Comparison of ENCODE assay signal across 21 cellular contexts in the genomic region with DNA sequence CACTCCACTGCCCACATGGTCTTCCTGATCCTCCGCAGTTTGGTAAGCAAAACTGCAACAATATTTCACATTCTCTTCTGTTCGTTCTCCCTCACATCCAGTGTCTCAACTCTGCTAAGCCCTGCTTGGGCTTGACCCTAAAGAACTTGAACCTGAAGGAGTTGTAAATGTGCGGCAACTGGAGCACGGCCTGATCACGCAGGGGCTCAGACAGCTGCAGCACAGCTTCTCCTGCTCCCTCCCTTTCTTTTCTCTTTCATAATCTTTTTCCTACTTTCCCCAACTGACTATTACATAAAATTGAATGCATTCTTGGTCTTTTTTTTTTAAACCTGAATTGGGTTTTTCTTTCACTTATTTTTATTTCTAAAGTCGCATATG. TPM values are rescaled to one million over a fixed set of nuclear protein-coding genes. Genes with fewer than 3 reads are reported as not detected.
DNase-seq lines count a peak whose midpoint lies in the region; ATAC-seq, FAIRE-seq and TF ChIP-seq lines count a peak whose summit lies in the region.
"Had no signal": no experiment of that assay in that cellular context is flagged by ENCODE, and none has a peak within 500 bp of the region (broad histone marks: within the 10 kb centered on the region; RNA-seq: fewer than 3 reads in every experiment).

No MANE protein-coding gene starts in this region.

- H3K27me3 ChIP-seq in GM12878 (replicated peaks in 1 of 2; ENCODE audit: control insufficient read depth in 2 of 2, insufficient read depth in 2 of 2, low read length in 1 of 2) (peaks cover 0 to 2% of the 10 kb centered on the region in 2 experiments; a peak in 2 of 4 replicates), muscle layer of duodenum (ENCODE audit: low read depth, low read length) (no peaks in the 10 kb centered on the region), stomach (no peaks in the 10 kb centered on the region), smooth muscle cell (ENCODE audit: low read depth) (peaks cover 18% of the 10 kb centered on the region)
- H3K27me3 ChIP-seq: ascending aorta, esophagus muscularis mucosa had no signal

- no peaks in the 10 kb centered on the region; the same call in 2 of the 3 replicates for H3K9me3 ChIP-seq in GM12878 (replicated peaks; ENCODE audit: control insufficient read depth, insufficient read depth, low read length)
- H3K9me3 ChIP-seq in muscle layer of duodenum (ENCODE audit: control insufficient read depth in 1 of 2, low read length in 2 of 2) = no peaks in the 10 kb centered on the region
- no peaks in the 10 kb centered on the region for H3K9me3 ChIP-seq in stomach
- no peaks in the 10 kb centered on the region for H3K9me3 ChIP-seq in smooth muscle cell (replicated peaks; ENCODE audit: low read depth)
- H3K9me3 ChIP-seq: ascending aorta, esophagus muscularis mucosa had no signal

- H2AFZ ChIP-seq in GM12878 (ENCODE audit: control insufficient read depth, low read depth, low read length) (no peak overlapping the region), smooth muscle cell (ENCODE audit: low read depth) (no peak overlapping the region)

- no peak for TF ChIP-seq CTCF in GM12878 (IDR thresholded peaks at IDR 0.05 in 2 of 3, conservative IDR thresholded peaks at IDR 0.05 in 1 of 3; ENCODE audit: control insufficient read depth in 2 of 3, extremely low read depth in 1 of 3, insufficient read depth in 1 of 3, low read depth in 3 of 3, low read length in 3 of 3)
- TF ChIP-seq CTCF in stomach (IDR thresholded peaks at IDR 0.05) = no peak
- TF ChIP-seq CTCF in smooth muscle cell (IDR thresholded peaks at IDR 0.05; ENCODE audit: borderline replicate concordance, insufficient read depth, poor library complexity, severe bottlenecking) = no peak

- WGBS in GM12878 (ENCODE audit: insufficient coverage, insufficient replicate concordance, low lambda C conversion rate, missing lambda C conversion rate) = 59% methylated on average over 6 of the region's 6 CpGs
- 87 to 93% (median 91%) methylated on average over 6 of the region's 6 CpGs for WGBS in stomach, 5 donors
- WGBS in smooth muscle cell (ENCODE audit: low lambda C conversion rate) = 93% methylated on average over 6 of the region's 6 CpGs

- SMC1A ChIA-PET in GM12878 (lab: Charles Lee; ENCODE audit: uncharacterized antibody, unreplicated experiment) = interaction anchor here (1.2 to 17.8 kb wide), 11 partner anchors 11 to 100 kb away, joined by 4 to 302 read pairs (median 26); a partner anchor contains a TSS

- H3K9ac ChIP-seq in GM12878 (ENCODE audit: control insufficient read depth, insufficient read depth, low read length) = no peak overlapping the region
- H3K9ac ChIP-seq in smooth muscle cell (ENCODE audit: low read depth) = no peak overlapping the region

- POLR2A ChIA-PET in GM12878 (lab: Charles Lee) = interaction anchor here (0.5 to 9.1 kb wide), 8 partner anchors 9 to 63 kb away, joined by 3 to 187 read pairs (median 4); a partner anchor contains a TSS

- H3K79me2 ChIP-seq in GM12878 (ENCODE audit: control insufficient read depth, insufficient read depth, low read length) = no peaks in the 10 kb centered on the region
- no peaks in the 10 kb centered on the region for H3K79me2 ChIP-seq in smooth muscle cell (ENCODE audit: low read depth)

- H3K9me3 Mint-ChIP-seq in IgD-negative memory B cell = no peaks in the 10 kb centered on the region
- H3K9me3 Mint-ChIP-seq: mesothelial cell of epicardium; T-helper 2 cell treated with Interferon-gamma antibody and Interleukin-4, amounts not matched to agents 5 μg/mL and 100 μg/mL, for 36 hours had no signal

- H3F3A ChIP-seq in smooth muscle cell (ENCODE audit: low read depth) = peaks cover 7% of the 10 kb centered on the region

- RAD21 ChIA-PET in GM12878 (lab: Charles Lee; ENCODE audit: unreplicated experiment) = interaction anchor here (0.8 to 13.0 kb wide), 7 partner anchors 9 to 73 kb away, joined by 3 to 202 read pairs (median 6); a partner anchor contains a TSS

- no peak for TF ChIP-seq POLR2A in GM12878 (IDR thresholded peaks at IDR 0.05; ENCODE audit: low read depth, low read length)
- no peak for TF ChIP-seq POLR2A in stomach (IDR thresholded peaks at IDR 0.05)

- H4K20me1 ChIP-seq in GM12878 (ENCODE audit: control insufficient read depth, insufficient read depth) = no peaks in the 10 kb centered on the region
- H4K20me1 ChIP-seq in smooth muscle cell (ENCODE audit: low read depth) = no peaks in the 10 kb centered on the region

- ATAC-seq in GM12878 = no peak
- ATAC-seq: stimulated activated naive CD8-positive, alpha-beta T cell treated with anti-CD3 and anti-CD28 coated beads, Interleukin-15, Interleukin-2, amounts not matched to agents 100 U/mL and 50 U/mL, for 24 hours had no signal

- intact Hi-C loops in GM12878 (cut with micrococcal nuclease; ENCODE audit: unreplicated experiment) (loop anchor here (10.0 kb wide), 2 partner anchors 1099 to 1159 kb away; a partner anchor contains a TSS), stomach (cut with DNase I; ENCODE audit: low total_unique reads) (no loop called here)

- in situ Hi-C loops in GM12878 (cut with MboI) = no loop called here

- H3K27ac ChIP-seq in GM12878 (ENCODE audit: control insufficient read depth, insufficient read depth) = no peak overlapping the region
- H3K27ac ChIP-seq in muscle layer of duodenum (ENCODE audit: low read length) = peak overlapping the region; percentile 10
- peak overlapping the region; percentile 58 for H3K27ac ChIP-seq in temporal lobe (ENCODE audit: low read depth, low read length)
- peak overlapping the region in 2 of 5 donors; percentile 50 to 79 for H3K27ac ChIP-seq in stomach
- no peak overlapping the region for H3K27ac ChIP-seq in smooth muscle cell (ENCODE audit: low read depth)

- H3K27me3 Mint-ChIP-seq in IgD-negative memory B cell = no peaks in the 10 kb centered on the region

- H3K36me3 ChIP-seq in GM12878 (ENCODE audit: control insufficient read depth in 2 of 2, insufficient read depth in 2 of 2, low read length in 1 of 2) = no peaks in the 10 kb centered on the region
- no peaks in the 10 kb centered on the region for H3K36me3 ChIP-seq in muscle layer of duodenum (ENCODE audit: control insufficient read depth in 1 of 2, insufficient read depth in 2 of 2, low read length in 2 of 2)
- no peaks in the 10 kb centered on the region for H3K36me3 ChIP-seq in stomach
- no peaks in the 10 kb centered on the region for H3K36me3 ChIP-seq in smooth muscle cell (ENCODE audit: low read depth)
- H3K36me3 ChIP-seq: ascending aorta, esophagus muscularis mucosa had no signal

- no peak overlapping the region for H3K4me2 ChIP-seq in GM12878 (ENCODE audit: control insufficient read depth, insufficient read depth)
- H3K4me2 ChIP-seq in smooth muscle cell = no peak overlapping the region

- TF ChIP-seq RAD21 in GM12878 (IDR thresholded peaks at IDR 0.05; ENCODE audit: insufficient read depth, low read depth, low read length) = no peak

- H3K4me1 Mint-ChIP-seq in IgD-negative memory B cell = peaks cover 60 to 90% (median 72%) of the 10 kb centered on the region in 3 donors

- no peak for FAIRE-seq in GM12878 (lab: Jason Lieb, UNC)
- FAIRE-seq: D721Med, islet of Langerhans had no signal

- H3K36me3 Mint-ChIP-seq in IgD-negative memory B cell = peaks cover 9% of the 10 kb centered on the region
- H3K36me3 Mint-ChIP-seq: mesothelial cell of epicardium had no signal

- H3K4me3 ChIP-seq in GM12878 = no peak overlapping the region
- no peak overlapping the region for H3K4me3 ChIP-seq in muscle layer of duodenum (ENCODE audit: low read depth in 1 of 2, low read length in 2 of 2)
- no peak overlapping the region for H3K4me3 ChIP-seq in stomach
- H3K4me3 ChIP-seq in smooth muscle cell = no peak overlapping the region
- H3K4me3 ChIP-seq: ascending aorta, esophagus muscularis mucosa had no signal

- CTCF ChIA-PET in GM12878 (lab: Yijun Ruan, JAX) = interaction anchor here (0.9 to 5.6 kb wide), 7 partner anchors 9 to 101 kb away, joined by 3 to 82 read pairs (median 6); a partner anchor contains a TSS

- no TSS peak for BruUV-seq in GM12878 (replicated peaks; lab: Mats Ljungman, UMichigan)

- H3K4me1 ChIP-seq in GM12878 (ENCODE audit: control insufficient read depth, insufficient read depth, low read length) (peaks cover 54% of the 10 kb centered on the region), muscle layer of duodenum (ENCODE audit: control insufficient read depth in 1 of 2, insufficient read depth in 2 of 2, low read length in 2 of 2) (peaks cover 27 to 65% of the 10 kb centered on the region in 2 donors), stomach (peaks cover 37 to 97% (median 56%) of the 10 kb centered on the region in 4 donors), smooth muscle cell (ENCODE audit: low read depth) (peaks cover 23% of the 10 kb centered on the region)

- peak overlapping the region in 3 of 4 donors; percentile 62 to 92 (median 76) for H3K4me3 Mint-ChIP-seq in IgD-negative memory B cell
- H3K4me3 Mint-ChIP-seq: mesothelial cell of epicardium; T-helper 2 cell treated with Interferon-gamma antibody and Interleukin-4, amounts not matched to agents 5 μg/mL and 100 μg/mL, for 36 hours had no signal

- DNase-seq in GM12878 (ENCODE audit: low read depth, low spot score) = no peak
- no peak for DNase-seq in NCI-H526 treated with DMSO at 0.1 percent for 48 hours (lab: John Stamatoyannopoulos, UW)
- DNase-seq in cortex of kidney (lab: John Stamatoyannopoulos, UW) = no peak
- DNase-seq in stomach = no peak
- DNase-seq in smooth muscle cell (lab: John Stamatoyannopoulos, UW; ENCODE audit: unreplicated experiment) = no peak
- DNase-seq: activated CD4-positive, CD25-positive, alpha-beta regulatory T cell treated with anti-CD3 and anti-CD28 coated beads, Interleukin-2, amount 50 U/mL, for 72 hours; activated effector memory CD4-positive, alpha-beta T cell treated with anti-CD3 and anti-CD28 coated beads, Interleukin-2, amount 50 U/mL, for 16 hours; head of caudate nucleus; NCI-H1436 treated with DMSO at 0.1 percent for 48 hours; NCI-H345; SIG-M5; stimulated activated naive CD8-positive, alpha-beta T cell treated with anti-CD3 and anti-CD28 coated beads, Interleukin-15, Interleukin-2, amounts not matched to agents 100 U/mL and 50 U/mL, for 24 hours had no signal

- peak overlapping the region; percentile 71 to 94 (median 94) for H3K27ac Mint-ChIP-seq in IgD-negative memory B cell
- H3K27ac Mint-ChIP-seq: mesothelial cell of epicardium; T-helper 2 cell treated with Interferon-gamma antibody and Interleukin-4, amounts not matched to agents 5 μg/mL and 100 μg/mL, for 36 hours had no signal

- TF ChIP-seq EP300 in GM12878 (IDR thresholded peaks at IDR 0.05; ENCODE audit: borderline replicate concordance in 1 of 2, control insufficient read depth in 1 of 2, low read depth in 2 of 2, low read length in 2 of 2) (no peak), stomach (IDR thresholded peaks at IDR 0.05) (no peak)

RNA-seq across cellular contexts. Expression of a gene that starts 10.2 kb away (rescaled TPM):
- 31.0 TPM for polyA plus RNA-seq in IgD-negative memory B cell
- total RNA-seq in GM12878 (2013; cell fraction: nucleolus; rRNA removed) = 51.1 and 55.0 TPM in 2 replicates
- 3.0 and 4.2 TPM in 2 replicates for total RNA-seq in GM12878 (2014; rRNA removed)
- 5.8 and 6.9 TPM in 2 replicates for total RNA-seq in GM12878 (2014; rRNA removed; fragmentation: Illumina TruSeq; extraction: Trizol)
- total RNA-seq in GM12878 (2021) = 9.2 and 11.2 TPM in 2 replicates
- polyA plus RNA-seq in GM12878 (2011; ENCODE audit: low read depth) = 0.73 TPM
- 11.9 and 13.0 TPM in 2 replicates for polyA plus RNA-seq in GM12878 (2011; rRNA removed)
- 5.5 and 6.6 TPM in 2 replicates for polyA plus RNA-seq in GM12878 (2011; cell fraction: cytosol; rRNA removed)
- 12.6 and 15.4 TPM in 2 replicates for polyA plus RNA-seq in GM12878 (2011; cell fraction: nucleus; rRNA removed)
- 0.93 and 1.2 TPM in 2 replicates for polyA plus RNA-seq in GM12878 (2012)
- 9.4 and 11.7 TPM in 2 replicates for polyA plus RNA-seq in GM12878 (2014; fragmentation: Illumina TruSeq; extraction: Trizol)
- 1 to 10 TPM; 5.4 to 7.8 TPM for polyA plus RNA-seq in GM12878 (2014; fragmentation: Nextera tagmentation; extraction: Ambion mirVana)
- 4.8 and 6.0 TPM in 2 replicates for polyA plus RNA-seq in GM12878 (2014; rRNA removed)
- 10 to 100 TPM in 1 of 2 experiments, 1 to 10 TPM in 1; 9.6 to 13.1 TPM for polyA plus RNA-seq in GM12878 (2016; fragmentation: Nextera tagmentation; extraction: Ambion mirVana)
- polyA minus RNA-seq in GM12878 (2011; rRNA and poly(A)+ RNA removed) = 8.2 and 12.9 TPM in 2 replicates
- polyA minus RNA-seq in GM12878 (2011; cell fraction: cytosol; rRNA and poly(A)+ RNA removed) = 2.3 and 4.1 TPM in 2 replicates
- 10.4 and 11.1 TPM in 2 replicates for polyA minus RNA-seq in GM12878 (2011; cell fraction: nucleus; rRNA and poly(A)+ RNA removed)
- total RNA-seq in temporal lobe = 189 TPM
- 10 to 100 TPM in 2 of 5 donors, 1 to 10 TPM in 2, under 1 TPM in 1; under 0.01 to 12.7 (median 3.3) TPM for total RNA-seq in stomach
- polyA plus RNA-seq in stomach = 1 to 10 TPM; 1.9 to 4.4 (median 3.2) TPM
- 5.8 and 6.3 TPM in 2 replicates for total RNA-seq in smooth muscle cell
- polyA plus RNA-seq in smooth muscle cell = 1.7 and 4.1 TPM in 2 replicates

Comparison
In these comparisons a context has a peak if more than half of its experiments do, and no peak if none do; other contexts are left out.
1. H3K27ac ChIP-seq: peak in muscle layer of duodenum (single experiment) and temporal lobe (single experiment); none in GM12878 (single experiment) and smooth muscle cell (single experiment).